ENCODE assay signal across 12 cellular contexts in genomic region chr7:17150018-17150417, GRCh38.
A peak's percentile ranks its signal among the peaks of the same experiment; 100 is the strongest.
DNase-seq lines count a peak whose midpoint lies in the region; ATAC-seq and TF ChIP-seq lines count a peak whose summit lies in the region.
"Had no signal": no experiment of that assay in that cellular context is flagged by ENCODE, and none has a peak within 500 bp of the region (broad histone marks: within the 10 kb centered on the region; RNA-seq: fewer than 3 reads in every experiment).

No MANE protein-coding gene starts in this region.

- no peak overlapping the region for H2AK5ac ChIP-seq in mesendoderm (ENCODE audit: low read length)

- H4K8ac ChIP-seq in mesendoderm (ENCODE audit: low read depth, low read length), result no peak overlapping the region

- no peaks in the 10 kb centered on the region for H3K9me2 ChIP-seq in hepatocyte (replicated peaks; ENCODE audit: insufficient read depth)

- no peaks in the 10 kb centered on the region for H3K9me3 ChIP-seq in hepatocyte (ENCODE audit: low read depth)

- H3K4me3 ChIP-seq in hepatocyte (no peak overlapping the region), mesendoderm (ENCODE audit: low read length) (no peak overlapping the region)

- no peak overlapping the region for H4K5ac ChIP-seq in mesendoderm (ENCODE audit: low read length)

- DNase-seq in CD1c-positive myeloid dendritic cell (ENCODE audit: extremely low spot score) (peak; percentile 71), hepatocyte (ENCODE audit: low spot score) (no peak), mesendoderm (no peak), cerebellar cortex (ENCODE audit: low spot score) (no peak), left colon (no peak)
- DNase-seq: activated naive CD4-positive, alpha-beta T cell; cortex of kidney; NCI-H1048 had no signal

- H3K23ac ChIP-seq in mesendoderm (ENCODE audit: low read length), result no peak overlapping the region

- ATAC-seq in GM19043 (IDR thresholded peaks at IDR 0.05; ENCODE audit: low read depth, unreplicated experiment) (peak; percentile 74), HG02870 (IDR thresholded peaks at IDR 0.05; ENCODE audit: unreplicated experiment) (peak; percentile 63), HG03575 (IDR thresholded peaks at IDR 0.05; ENCODE audit: extremely low read depth, insufficient number of reproducible peaks, low FRiP score, unreplicated experiment) (peak; percentile 52), left colon (no peak)

- H3K4me1 ChIP-seq in hepatocyte (ENCODE audit: insufficient read depth) (no peaks in the 10 kb centered on the region), mesendoderm (ENCODE audit: control insufficient read depth, low read depth, low read length) (no peaks in the 10 kb centered on the region)

- H3K4ac ChIP-seq in mesendoderm (ENCODE audit: low read depth, low read length), result no peak overlapping the region

- H3K18ac ChIP-seq in mesendoderm (ENCODE audit: low read length), result no peak overlapping the region

- H4K20me1 ChIP-seq in hepatocyte (ENCODE audit: insufficient read depth, poor library complexity, severe bottlenecking), result no peaks in the 10 kb centered on the region

- no peak overlapping the region for H2BK5ac ChIP-seq in mesendoderm (ENCODE audit: low read length)

- H3K56ac ChIP-seq in mesendoderm (ENCODE audit: low read length), result no peak overlapping the region

- TF ChIP-seq CTCF in hepatocyte (IDR thresholded peaks at IDR 0.05; ENCODE audit: poor library complexity), result no peak

- H3K79me1 ChIP-seq in mesendoderm (ENCODE audit: low read length), result no peaks in the 10 kb centered on the region

- intact Hi-C loops in left colon (cut with DNase I, micrococcal nuclease), result no loop called here

- H3K27ac ChIP-seq in hepatocyte (no peak overlapping the region), mesendoderm (ENCODE audit: low read depth, low read length) (no peak overlapping the region)
- H3K27ac ChIP-seq: VCaP had no signal

- H2BK120ac ChIP-seq in mesendoderm (ENCODE audit: low read depth, low read length), result no peak overlapping the region

- WGBS in hepatocyte (ENCODE audit: low lambda C conversion rate, missing lambda C conversion rate), result 100% methylated on average over 1 of the region's 1 CpG
- WGBS in mesendoderm (ENCODE audit: extremely low coverage, insufficient coverage, low lambda C conversion rate), result no CpG with 5 or more reads among the region's 1 CpG

- H3K4me2 ChIP-seq in hepatocyte (no peak overlapping the region), mesendoderm (ENCODE audit: low read length) (no peak overlapping the region)

- no peak overlapping the region for H2AFZ ChIP-seq in hepatocyte

- H3K36me3 ChIP-seq in hepatocyte (replicated peaks; ENCODE audit: insufficient read depth, low read depth) (no peaks in the 10 kb centered on the region), mesendoderm (ENCODE audit: control insufficient read depth, insufficient read depth, low read length) (no peaks in the 10 kb centered on the region)

- no peak overlapping the region for H2BK15ac ChIP-seq in mesendoderm (replicated peaks; ENCODE audit: low read depth)

- no peaks in the 10 kb centered on the region for H3K79me2 ChIP-seq in hepatocyte
- H3K79me2 ChIP-seq in mesendoderm (ENCODE audit: control insufficient read depth, insufficient read depth, low read length), result no peaks in the 10 kb centered on the region

- H3K9ac ChIP-seq in mesendoderm (ENCODE audit: low read length), result no peak overlapping the region

- no peaks in the 10 kb centered on the region for H3K27me3 ChIP-seq in hepatocyte
- H3K27me3 ChIP-seq in mesendoderm (ENCODE audit: insufficient read depth, low read length, poor library complexity), result no peaks in the 10 kb centered on the region
